ENCODE assay signal across 22 cellular contexts in the genomic region with DNA sequence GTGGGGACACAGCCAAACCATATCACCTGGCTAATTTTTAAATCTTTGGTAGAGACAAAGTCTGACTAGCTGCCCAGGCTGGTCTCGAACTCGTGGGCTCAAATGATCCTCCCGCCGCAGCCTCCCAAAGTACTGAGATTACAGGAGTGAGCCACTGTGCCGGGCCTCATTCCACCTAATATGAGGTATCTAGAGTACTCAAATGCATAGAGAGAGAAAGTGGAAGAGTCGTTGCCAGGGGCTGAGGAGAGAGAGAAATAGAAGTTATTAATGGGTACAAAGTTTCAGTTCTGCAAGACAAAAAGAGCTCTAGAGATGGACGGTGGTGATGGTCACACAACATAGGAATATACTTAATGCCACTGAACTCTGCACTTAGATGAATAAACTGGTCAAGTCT.
DNase-seq lines count a peak whose midpoint lies in the region; ATAC-seq, FAIRE-seq and TF ChIP-seq lines count a peak whose summit lies in the region.
"Had no signal": no experiment of that assay in that cellular context is flagged by ENCODE, and none has a peak within 500 bp of the region (broad histone marks: within the 10 kb centered on the region; RNA-seq: fewer than 3 reads in every experiment).

No MANE protein-coding gene starts in this region.

- H3K4me3 ChIP-seq in coronary artery = no peak overlapping the region
- H3K4me3 ChIP-seq: A549, gastroesophageal sphincter, K562, left ventricle myocardium inferior, stomach, uterus had no signal

- peak overlapping the region; percentile 98 for H3K27ac Mint-ChIP-seq in activated CD4-positive, alpha-beta T cell treated with anti-CD3 and anti-CD28 coated beads, Interleukin-2, amount 10 ng/mL, durations not matched to agents 24 days and 14 days
- H3K27ac Mint-ChIP-seq in activated T-helper 17 cell treated with anti-CD3 and anti-CD28 coated beads, Interleukin-2, amount 50 U/mL, for 72 hours = peak overlapping the region; percentile 87
- H3K27ac Mint-ChIP-seq in natural killer cell = peak overlapping the region; percentile 19 to 45

- no peak for TF ChIP-seq POLR2A in GM12891 (IDR thresholded peaks at IDR 0.05; ENCODE audit: low read depth, low read length)

- intact Hi-C loops in activated CD4-positive, alpha-beta T cell treated with anti-CD3 and anti-CD28 coated beads, Interleukin-2, amount 10 ng/mL, durations not matched to agents 24 days and 14 days (cut with micrococcal nuclease) = no loop called here
- intact Hi-C loops in natural killer cell (cut with micrococcal nuclease) = no loop called here

- FAIRE-seq in GM12891 (lab: Jason Lieb, UNC) = no peak
- FAIRE-seq: A549, astrocyte, colon, K562 had no signal

- peaks cover 77% of the 10 kb centered on the region for H3K4me1 Mint-ChIP-seq in activated CD4-positive, alpha-beta T cell treated with anti-CD3 and anti-CD28 coated beads, Interleukin-2, amount 10 ng/mL, durations not matched to agents 24 days and 14 days
- H3K4me1 Mint-ChIP-seq in activated T-helper 17 cell treated with anti-CD3 and anti-CD28 coated beads, Interleukin-2, amount 50 U/mL, for 72 hours = peaks cover 62% of the 10 kb centered on the region
- H3K4me1 Mint-ChIP-seq in natural killer cell = peaks cover 43 to 44% of the 10 kb centered on the region in 2 donors

- peaks cover 17% of the 10 kb centered on the region for H3K9me3 Mint-ChIP-seq in activated CD4-positive, alpha-beta T cell treated with anti-CD3 and anti-CD28 coated beads, Interleukin-2, amount 10 ng/mL, durations not matched to agents 24 days and 14 days
- peaks cover 4% of the 10 kb centered on the region for H3K9me3 Mint-ChIP-seq in activated T-helper 17 cell treated with anti-CD3 and anti-CD28 coated beads, Interleukin-2, amount 50 U/mL, for 72 hours
- no peaks in the 10 kb centered on the region for H3K9me3 Mint-ChIP-seq in natural killer cell

- no peak for ATAC-seq in activated T-helper 17 cell treated with anti-CD3 and anti-CD28 coated beads, Interleukin-2, amount 50 U/mL, for 72 hours (replicated peaks)
- no peak for ATAC-seq in natural killer cell
- no peak for ATAC-seq in GM18519 (IDR thresholded peaks at IDR 0.05; ENCODE audit: low FRiP score, unreplicated experiment)
- ATAC-seq in GM19455 (IDR thresholded peaks at IDR 0.05; ENCODE audit: unreplicated experiment) = no peak
- ATAC-seq: A549, gastroesophageal sphincter, K562 had no signal

- DNase-seq in activated CD4-positive, alpha-beta T cell treated with anti-CD3 and anti-CD28 coated beads, Interleukin-2, amount 10 ng/mL, durations not matched to agents 24 days and 14 days = no peak
- DNase-seq in activated CD4-positive, alpha-beta T cell treated with anti-CD3 and anti-CD28 coated beads for 4 hours = no peak
- no peak for DNase-seq in GM12891 (ENCODE audit: insufficient read length, low spot score)
- no peak for DNase-seq in natural killer cell
- no peak for DNase-seq in coronary artery (ENCODE audit: low spot score)
- DNase-seq: activated CD4-positive, CD25-positive, alpha-beta regulatory T cell; activated T-cell treated with anti-CD3 and anti-CD28 coated beads for 4 hours; DMS79 treated with DMSO at 0.1 percent for 48 hours; left ventricle myocardium inferior; NCI-H1105 treated with DMSO at 0.1 percent for 48 hours; NCI-H82; stomach; uterus had no signal

- H3K4me3 Mint-ChIP-seq in activated CD4-positive, alpha-beta T cell treated with anti-CD3 and anti-CD28 coated beads, Interleukin-2, amount 10 ng/mL, durations not matched to agents 24 days and 14 days = no peak overlapping the region
- peak overlapping the region; percentile 82 for H3K4me3 Mint-ChIP-seq in activated T-helper 17 cell treated with anti-CD3 and anti-CD28 coated beads, Interleukin-2, amount 50 U/mL, for 72 hours
- peak overlapping the region; percentile 38 for H3K4me3 Mint-ChIP-seq in natural killer cell

- TF ChIP-seq CTCF in natural killer cell (IDR thresholded peaks at IDR 0.05) (no peak), coronary artery (IDR thresholded peaks at IDR 0.05) (no peak)

- peaks cover 44% of the 10 kb centered on the region for H3K36me3 Mint-ChIP-seq in activated CD4-positive, alpha-beta T cell treated with anti-CD3 and anti-CD28 coated beads, Interleukin-2, amount 10 ng/mL, durations not matched to agents 24 days and 14 days (ENCODE audit: low read depth)
- H3K36me3 Mint-ChIP-seq in activated T-helper 17 cell treated with anti-CD3 and anti-CD28 coated beads, Interleukin-2, amount 50 U/mL, for 72 hours (ENCODE audit: low read depth) = peaks cover 17% of the 10 kb centered on the region
- no peaks in the 10 kb centered on the region for H3K36me3 Mint-ChIP-seq in natural killer cell

- H3K27me3 Mint-ChIP-seq in activated CD4-positive, alpha-beta T cell treated with anti-CD3 and anti-CD28 coated beads, Interleukin-2, amount 10 ng/mL, durations not matched to agents 24 days and 14 days = peaks cover 5% of the 10 kb centered on the region
- no peaks in the 10 kb centered on the region for H3K27me3 Mint-ChIP-seq in activated T-helper 17 cell treated with anti-CD3 and anti-CD28 coated beads, Interleukin-2, amount 50 U/mL, for 72 hours
- H3K27me3 Mint-ChIP-seq in natural killer cell (ENCODE audit: low read depth in 2 of 2) = no peaks in the 10 kb centered on the region

- no peak overlapping the region for H3K27ac ChIP-seq in coronary artery
- H3K27ac ChIP-seq: epithelial cell of prostate, gastroesophageal sphincter, left ventricle myocardium inferior, stomach, uterus had no signal

TF ChIP-seq in GM12891, 5 proteins besides CTCF, POLR2A, EP300 and RAD21:
- TF ChIP-seq POU2F2 (IDR thresholded peaks at IDR 0.05; ENCODE audit: low read depth, low read length) (peak; percentile 70; the same call in 1 of the 2 replicates), SPI1 (IDR thresholded peaks at IDR 0.05; ENCODE audit: low read depth, low read length) (peak; percentile 92), TAF1 (IDR thresholded peaks at IDR 0.05; ENCODE audit: low read depth, low read length) (no peak), PAX5 (IDR thresholded peaks at IDR 0.05; ENCODE audit: insufficient read depth, low read length, severe bottlenecking) (peak; percentile 14), POLR2AphosphoS5 (IDR thresholded peaks at IDR 0.05; ENCODE audit: low read depth, low read length) (no peak)

Comparison
In these comparisons a context has a peak if more than half of its experiments do, and no peak if none do; other contexts are left out.
1. H3K27ac Mint-ChIP-seq: peak in every context shown above with its lines; median percentile 98 in activated CD4-positive, alpha-beta T cell treated with anti-CD3 and anti-CD28 coated beads, Interleukin-2, amount 10 ng/mL, durations not matched to agents 24 days and 14 days; 87 in activated T-helper 17 cell treated with anti-CD3 and anti-CD28 coated beads, Interleukin-2, amount 50 U/mL, for 72 hours; 32 in natural killer cell.